ENCODE assay signal across 3 cellular contexts in genomic region chr12:56087220-56087619, GRCh38.
TF ChIP-seq lines count a peak whose summit lies in the region.

No MANE protein-coding gene starts in this region.

TF ChIP-seq in SK-N-SH treated with all-trans-retinoic acid at 6 μM for 48 hours, 23 proteins besides CTCF, POLR2A, EP300 and RAD21:
- no peak for TF ChIP-seq TCF4 (CRISPR knock-in tag; IDR thresholded peaks at IDR 0.05; ENCODE audit: borderline replicate concordance)
- TF ChIP-seq ISL1 (CRISPR knock-in tag; IDR thresholded peaks at IDR 0.05), result no peak
- TF ChIP-seq CSDC2 (CRISPR knock-in tag; IDR thresholded peaks at IDR 0.05), result no peak
- TF ChIP-seq ZNF565 (CRISPR knock-in tag; conservative IDR thresholded peaks at IDR 0.05; ENCODE audit: low read depth), result no peak
- TF ChIP-seq TSHZ2 (CRISPR knock-in tag; IDR thresholded peaks at IDR 0.05), result no peak
- TF ChIP-seq GLIS3 (CRISPR knock-in tag; IDR thresholded peaks at IDR 0.05), result no peak
- no peak for TF ChIP-seq ZNF70 (CRISPR knock-in tag; IDR thresholded peaks at IDR 0.05)
- no peak for TF ChIP-seq ZFP30 (CRISPR knock-in tag; IDR thresholded peaks at IDR 0.05)
- no peak for TF ChIP-seq ZC3H10 (CRISPR knock-in tag; IDR thresholded peaks at IDR 0.05)
- TF ChIP-seq TOX (CRISPR knock-in tag; IDR thresholded peaks at IDR 0.05; ENCODE audit: borderline replicate concordance), result no peak
- TF ChIP-seq PATZ1 (CRISPR knock-in tag; IDR thresholded peaks at IDR 0.05; ENCODE audit: borderline replicate concordance), result no peak
- no peak for TF ChIP-seq OSR1 (CRISPR knock-in tag; IDR thresholded peaks at IDR 0.05)

TF ChIP-seq in SK-N-SH, 30 proteins besides CTCF, POLR2A, EP300 and RAD21:
- TF ChIP-seq RCOR1 (IDR thresholded peaks at IDR 0.05; ENCODE audit: low read length), result no peak
- no peak for TF ChIP-seq GABPA (IDR thresholded peaks at IDR 0.05; ENCODE audit: low read depth)
- TF ChIP-seq FOXJ3 (CRISPR knock-in tag; IDR thresholded peaks at IDR 0.05), result no peak
- TF ChIP-seq RFX5 (IDR thresholded peaks at IDR 0.05; ENCODE audit: low read length), result no peak
- no peak for TF ChIP-seq NFIC (IDR thresholded peaks at IDR 0.05; ENCODE audit: borderline replicate concordance)
- no peak for TF ChIP-seq ZBTB33 (IDR thresholded peaks at IDR 0.05; ENCODE audit: borderline replicate concordance, low read depth)
- TF ChIP-seq NRF1 (IDR thresholded peaks at IDR 0.05; ENCODE audit: low read depth, low read length), result no peak
- TF ChIP-seq ELF1 (IDR thresholded peaks at IDR 0.05), result no peak
- no peak for TF ChIP-seq MEF2A (IDR thresholded peaks at IDR 0.05; ENCODE audit: borderline replicate concordance, low read depth)
- TF ChIP-seq TAF1 (IDR thresholded peaks at IDR 0.05; ENCODE audit: borderline replicate concordance, low read depth, low read length), result no peak
- no peak for TF ChIP-seq GATA2 (CRISPR knock-in tag; IDR thresholded peaks at IDR 0.05)
- TF ChIP-seq MXI1 (IDR thresholded peaks at IDR 0.05; ENCODE audit: low read depth, low read length), result no peak
- no peak for TF ChIP-seq CHD2 (IDR thresholded peaks at IDR 0.05; ENCODE audit: low read length, partially characterized antibody)
- no peak for TF ChIP-seq FOSL2 (IDR thresholded peaks at IDR 0.05; ENCODE audit: borderline replicate concordance, low read depth)
- TF ChIP-seq USF1 (IDR thresholded peaks at IDR 0.05; ENCODE audit: borderline replicate concordance, low read depth), result no peak

TF ChIP-seq in GM12891, 5 proteins besides CTCF, POLR2A, EP300 and RAD21:
- TF ChIP-seq PAX5 (IDR thresholded peaks at IDR 0.05; ENCODE audit: insufficient read depth, low read length, severe bottlenecking) (no peak), POU2F2 (IDR thresholded peaks at IDR 0.05; ENCODE audit: low read depth, low read length) (no peak), POLR2AphosphoS5 (IDR thresholded peaks at IDR 0.05; ENCODE audit: low read depth, low read length) (no peak), SPI1 (IDR thresholded peaks at IDR 0.05; ENCODE audit: low read depth, low read length) (no peak), TAF1 (IDR thresholded peaks at IDR 0.05; ENCODE audit: low read depth, low read length) (no peak)
